8 cellular contexts compared by ENCODE assay signal in the genomic region with DNA sequence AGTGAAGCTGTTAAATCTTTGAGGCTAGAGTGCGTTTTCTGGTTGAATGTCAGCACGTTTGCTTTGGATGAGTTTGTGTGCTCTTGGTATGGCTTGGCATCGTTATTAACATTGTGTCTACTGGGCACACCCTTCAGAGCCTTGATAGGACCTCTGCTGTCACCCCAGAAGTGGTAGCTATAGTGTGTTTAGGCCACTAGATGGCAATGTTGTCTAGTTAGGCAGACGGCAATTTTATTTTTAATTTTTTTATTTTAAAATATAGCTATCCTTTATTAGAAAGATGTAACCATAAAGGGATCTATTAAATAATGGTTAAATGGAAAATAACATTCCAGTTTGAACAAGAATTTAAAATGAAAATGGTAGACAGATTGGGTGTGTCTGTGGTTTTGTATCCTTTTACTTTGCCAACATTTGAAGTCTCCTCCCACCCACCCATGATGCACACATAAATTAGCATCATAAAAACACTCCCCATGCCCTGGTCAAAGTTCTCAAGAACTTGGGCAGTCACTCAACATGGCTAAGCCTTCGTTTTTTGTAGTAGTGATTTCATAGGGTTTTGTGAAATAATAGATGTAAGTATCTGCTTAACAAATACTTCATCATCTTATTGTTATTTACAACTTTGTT.
DNase-seq lines count a peak whose midpoint lies in the region; FAIRE-seq and TF ChIP-seq lines count a peak whose summit lies in the region.

No MANE protein-coding gene starts in this region.

- H3K27me3 Mint-ChIP-seq in chondrocyte (ENCODE audit: low read depth) = peaks cover 30% of the 10 kb centered on the region
- H3K27me3 Mint-ChIP-seq in nephron progenitor cell (ENCODE audit: low read depth, poor library complexity) = no peaks in the 10 kb centered on the region

- intact Hi-C loops in ovary (cut with DNase I) = no loop called here

- TF ChIP-seq CTCF in GM10248 (IDR thresholded peaks at IDR 0.05; ENCODE audit: control extremely low read depth, extremely low read depth, low read depth, missing control alignments) = peak; percentile 67
- peak; percentile 22 for TF ChIP-seq CTCF in HFF-Myc (IDR thresholded peaks at IDR 0.05; ENCODE audit: low read depth, low read length, missing control alignments)
- TF ChIP-seq CTCF in chondrocyte (IDR thresholded peaks at IDR 0.05) = peak; percentile 83
- TF ChIP-seq CTCF in nephron progenitor cell (IDR thresholded peaks at IDR 0.05) = peak; percentile 63
- no peak for TF ChIP-seq CTCF in ovary (IDR thresholded peaks at IDR 0.05)

- H3K27ac Mint-ChIP-seq in chondrocyte (ENCODE audit: unreplicated experiment) (no peak overlapping the region), nephron progenitor cell (no peak overlapping the region)

- H3K36me3 Mint-ChIP-seq in chondrocyte (ENCODE audit: low read depth) (no peaks in the 10 kb centered on the region), nephron progenitor cell (ENCODE audit: low read depth) (no peaks in the 10 kb centered on the region)

- no peak overlapping the region for H3K4me3 Mint-ChIP-seq in chondrocyte (ENCODE audit: unreplicated experiment)
- no peak overlapping the region for H3K4me3 Mint-ChIP-seq in nephron progenitor cell

- POLR2A ChIA-PET in GM10248 (lab: Yijun Ruan, JAX) = no interaction called here

- H3K9me3 ChIP-seq in ovary = no peaks in the 10 kb centered on the region

- no peak for TF ChIP-seq EP300 in ovary (IDR thresholded peaks at IDR 0.05)

- H3K4me1 ChIP-seq in ovary (ENCODE audit: insufficient read depth) = no peaks in the 10 kb centered on the region

- FAIRE-seq in A204.1 (lab: Jason Lieb, UNC) = peak; percentile 62
- FAIRE-seq in HTR-8/SVneo (lab: Jason Lieb, UNC) = no peak

- H3K4me3 ChIP-seq in HFF-Myc (replicated peaks; ENCODE audit: low read depth, low read length) (no peak overlapping the region), ovary (no peak overlapping the region)

- no peak for TF ChIP-seq POLR2A in ovary (IDR thresholded peaks at IDR 0.05)

- H3K4me1 Mint-ChIP-seq in chondrocyte (ENCODE audit: low read depth) (no peaks in the 10 kb centered on the region), nephron progenitor cell (peaks cover 7% of the 10 kb centered on the region)

- H3K36me3 ChIP-seq in ovary = no peaks in the 10 kb centered on the region

- H3K27me3 ChIP-seq in ovary = no peaks in the 10 kb centered on the region

- H3K27ac ChIP-seq in ovary = no peak overlapping the region

- peaks cover 3% of the 10 kb centered on the region for H3K9me3 Mint-ChIP-seq in chondrocyte (ENCODE audit: low read depth)
- peaks cover 21% of the 10 kb centered on the region for H3K9me3 Mint-ChIP-seq in nephron progenitor cell

- CTCF ChIA-PET in GM10248 (lab: Yijun Ruan, JAX) = interaction anchor here (0.7 to 4.8 kb wide), 43 partner anchors 8 to 522 kb away, joined by 3 to 70 read pairs (median 4); no protein-coding TSS in a partner anchor

- peak; percentile 27 for DNase-seq in GM10248 (ENCODE audit: extremely low spot score)
- no peak for DNase-seq in HFF-Myc (ENCODE audit: extremely low read depth, low read depth)
- DNase-seq in NAMALWA (ENCODE audit: low spot score) = peak; percentile 68
- no peak for DNase-seq in chondrocyte (ENCODE audit: low spot score)
- DNase-seq in nephron progenitor cell = peak; percentile 11
- no peak for DNase-seq in ovary
- no peak for DNase-seq in HTR-8/SVneo (ENCODE audit: insufficient read length, low spot score)

- 21 to 37% (median 24%) methylated on average over 5 of the region's 5 CpGs for WGBS in ovary, 3 donors

Comparison
In these comparisons a context has a peak if more than half of its experiments do, and no peak if none do; other contexts are left out.
1. DNase-seq: peak in GM10248 (single experiment), NAMALWA (single experiment) and nephron progenitor cell (single experiment); none in HFF-Myc (single experiment), chondrocyte (single experiment), ovary (0 of 5) and HTR-8/SVneo (single experiment).
2. CTCF ChIP-seq: peak in GM10248 (single experiment), HFF-Myc (single experiment), chondrocyte (single experiment) and nephron progenitor cell (single experiment); none in ovary (0 of 3).